Comparison of ENCODE assay signal across 1 cellular context in the genomic region with DNA sequence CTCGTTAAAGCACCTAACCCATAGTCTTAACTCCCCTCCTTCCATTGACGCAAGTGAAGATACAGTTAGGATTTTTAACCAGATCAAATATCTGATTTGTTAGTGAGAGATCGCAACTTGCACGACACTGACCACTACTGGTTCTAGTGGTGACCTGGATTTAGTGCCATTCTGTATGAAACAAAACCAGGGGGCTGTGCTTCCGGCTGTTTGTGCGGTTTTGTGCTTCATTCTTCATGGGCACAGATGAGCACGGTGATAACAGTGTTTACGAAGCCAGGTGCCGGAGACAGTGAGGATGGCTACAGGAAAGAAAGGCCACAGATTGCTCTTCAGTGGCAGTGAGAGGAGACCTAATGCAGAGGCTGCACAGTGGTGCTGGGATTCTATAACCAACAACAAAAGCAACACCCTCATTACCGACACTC.
A peak's percentile ranks its signal among the peaks of the same experiment; 100 is the strongest.
TF ChIP-seq lines count a peak whose summit lies in the region.

No MANE protein-coding gene starts in this region.

TF ChIP-seq in HepG2, 621 proteins besides CTCF, POLR2A, EP300 and RAD21 (continued from another document and continues in another):
- TF ChIP-seq, protein P1, sequence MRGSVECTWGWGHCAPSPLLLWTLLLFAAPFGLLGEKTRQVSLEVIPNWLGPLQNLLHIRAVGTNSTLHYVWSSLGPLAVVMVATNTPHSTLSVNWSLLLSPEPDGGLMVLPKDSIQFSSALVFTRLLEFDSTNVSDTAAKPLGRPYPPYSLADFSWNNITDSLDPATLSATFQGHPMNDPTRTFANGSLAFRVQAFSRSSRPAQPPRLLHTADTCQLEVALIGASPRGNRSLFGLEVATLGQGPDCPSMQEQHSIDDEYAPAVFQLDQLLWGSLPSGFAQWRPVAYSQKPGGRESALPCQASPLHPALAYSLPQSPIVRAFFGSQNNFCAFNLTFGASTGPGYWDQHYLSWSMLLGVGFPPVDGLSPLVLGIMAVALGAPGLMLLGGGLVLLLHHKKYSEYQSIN (CRISPR knock-in tag; IDR thresholded peaks at IDR 0.05; ENCODE audit: borderline replicate concordance) = no peak
- TF ChIP-seq ZNF670 (CRISPR knock-in tag; IDR thresholded peaks at IDR 0.05; ENCODE audit: borderline replicate concordance) = 0 out of 2 replicates have a peak, but pooled peaks have one; percentile 43
- 0 out of 2 replicates have a peak, but pooled peaks have one; percentile 34 for TF ChIP-seq PRDM15 (CRISPR knock-in tag; IDR thresholded peaks at IDR 0.05)
- 0 out of 2 replicates have a peak, but pooled peaks have one; percentile 13 for TF ChIP-seq ZNF547 (CRISPR knock-in tag; IDR thresholded peaks at IDR 0.05)
- TF ChIP-seq ELF1 (CRISPR knock-in tag; IDR thresholded peaks at IDR 0.05) = peak; percentile 70
- peak; percentile 63 for TF ChIP-seq THAP11 (CRISPR knock-in tag; IDR thresholded peaks at IDR 0.05)
- no peak for TF ChIP-seq HNF4G (IDR thresholded peaks at IDR 0.05; ENCODE audit: borderline replicate concordance, low read depth, low read length)
- peak; percentile 67; the same call in 1 of the 2 replicates for TF ChIP-seq HNF4G (CRISPR knock-in tag; IDR thresholded peaks at IDR 0.05; ENCODE audit: borderline replicate concordance, low read depth)
- 0 out of 2 replicates have a peak, but pooled peaks have one; percentile 22 for TF ChIP-seq ZNF780A (CRISPR knock-in tag; IDR thresholded peaks at IDR 0.05)
- peak; percentile 61; the same call in 1 of the 2 replicates for TF ChIP-seq ZFP90 (CRISPR knock-in tag; IDR thresholded peaks at IDR 0.05; ENCODE audit: borderline replicate concordance)
- no peak for TF ChIP-seq ADNP (CRISPR knock-in tag; IDR thresholded peaks at IDR 0.05)
- no peak for TF ChIP-seq NFE2 (CRISPR knock-in tag; IDR thresholded peaks at IDR 0.05)
- TF ChIP-seq STAG1 (CRISPR knock-in tag; IDR thresholded peaks at IDR 0.05) = peak; percentile 78
- no peak for TF ChIP-seq FOXM1 (CRISPR knock-in tag; IDR thresholded peaks at IDR 0.05)
- TF ChIP-seq ZNF746 (CRISPR knock-in tag; IDR thresholded peaks at IDR 0.05) = no peak
- peak; percentile 17; the same call in 1 of the 2 replicates for TF ChIP-seq KMT2A (CRISPR knock-in tag; IDR thresholded peaks at IDR 0.05)
- peak; percentile 88 for TF ChIP-seq SAP130 (CRISPR knock-in tag; IDR thresholded peaks at IDR 0.05; ENCODE audit: low read depth)
- TF ChIP-seq ARID5B (CRISPR knock-in tag; IDR thresholded peaks at IDR 0.05) = peak; percentile 89
- no peak for TF ChIP-seq NONO (IDR thresholded peaks at IDR 0.05)
- TF ChIP-seq NONO (CRISPR knock-in tag; conservative IDR thresholded peaks at IDR 0.05) = peak; percentile 52; the same call in 1 of the 2 replicates
- TF ChIP-seq MIER2 (CRISPR knock-in tag; IDR thresholded peaks at IDR 0.05) = 0 out of 2 replicates have a peak, but pooled peaks have one; percentile 24
- peak; percentile 74; the same call in 1 of the 2 replicates for TF ChIP-seq ZNF644 (CRISPR knock-in tag; IDR thresholded peaks at IDR 0.05; ENCODE audit: low read depth)
- TF ChIP-seq SOX5 (CRISPR knock-in tag; IDR thresholded peaks at IDR 0.05; ENCODE audit: borderline replicate concordance) = peak; percentile 86
- TF ChIP-seq CREB1 (IDR thresholded peaks at IDR 0.05) = no peak
- TF ChIP-seq CREB1 (CRISPR knock-in tag; IDR thresholded peaks at IDR 0.05) = no peak
- TF ChIP-seq STAT6 (CRISPR knock-in tag; IDR thresholded peaks at IDR 0.05; ENCODE audit: borderline replicate concordance) = peak; percentile 48; the same call in 1 of the 2 replicates
- TF ChIP-seq BCL6 (CRISPR knock-in tag; IDR thresholded peaks at IDR 0.05) = peak; percentile 58
- TF ChIP-seq ZNF225 (CRISPR knock-in tag; IDR thresholded peaks at IDR 0.05) = no peak
- TF ChIP-seq THAP7 (CRISPR knock-in tag; IDR thresholded peaks at IDR 0.05) = 0 out of 2 replicates have a peak, but pooled peaks have one; percentile 42
- TF ChIP-seq IKZF4 (CRISPR knock-in tag; IDR thresholded peaks at IDR 0.05; ENCODE audit: borderline replicate concordance, low read depth, not compliant biosample characterization) = no peak
- TF ChIP-seq ATF5 (CRISPR knock-in tag; IDR thresholded peaks at IDR 0.05; ENCODE audit: low read depth) = no peak
- TF ChIP-seq, protein P2, sequence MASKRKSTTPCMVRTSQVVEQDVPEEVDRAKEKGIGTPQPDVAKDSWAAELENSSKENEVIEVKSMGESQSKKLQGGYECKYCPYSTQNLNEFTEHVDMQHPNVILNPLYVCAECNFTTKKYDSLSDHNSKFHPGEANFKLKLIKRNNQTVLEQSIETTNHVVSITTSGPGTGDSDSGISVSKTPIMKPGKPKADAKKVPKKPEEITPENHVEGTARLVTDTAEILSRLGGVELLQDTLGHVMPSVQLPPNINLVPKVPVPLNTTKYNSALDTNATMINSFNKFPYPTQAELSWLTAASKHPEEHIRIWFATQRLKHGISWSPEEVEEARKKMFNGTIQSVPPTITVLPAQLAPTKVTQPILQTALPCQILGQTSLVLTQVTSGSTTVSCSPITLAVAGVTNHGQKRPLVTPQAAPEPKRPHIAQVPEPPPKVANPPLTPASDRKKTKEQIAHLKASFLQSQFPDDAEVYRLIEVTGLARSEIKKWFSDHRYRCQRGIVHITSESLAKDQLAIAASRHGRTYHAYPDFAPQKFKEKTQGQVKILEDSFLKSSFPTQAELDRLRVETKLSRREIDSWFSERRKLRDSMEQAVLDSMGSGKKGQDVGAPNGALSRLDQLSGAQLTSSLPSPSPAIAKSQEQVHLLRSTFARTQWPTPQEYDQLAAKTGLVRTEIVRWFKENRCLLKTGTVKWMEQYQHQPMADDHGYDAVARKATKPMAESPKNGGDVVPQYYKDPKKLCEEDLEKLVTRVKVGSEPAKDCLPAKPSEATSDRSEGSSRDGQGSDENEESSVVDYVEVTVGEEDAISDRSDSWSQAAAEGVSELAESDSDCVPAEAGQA (IDR thresholded peaks at IDR 0.05; ENCODE audit: low read depth) = peak; percentile 24; the same call in 1 of the 2 replicates
- TF ChIP-seq, protein P2 (CRISPR knock-in tag; IDR thresholded peaks at IDR 0.05; ENCODE audit: borderline replicate concordance) = no peak
- peak; percentile 80; the same call in 1 of the 2 replicates for TF ChIP-seq FOXJ3 (CRISPR knock-in tag; IDR thresholded peaks at IDR 0.05; ENCODE audit: borderline replicate concordance)
- peak; percentile 57; the same call in 1 of the 2 replicates for TF ChIP-seq KLF11 (CRISPR knock-in tag; IDR thresholded peaks at IDR 0.05)
- peak; percentile 7; the same call in 1 of the 2 replicates for TF ChIP-seq SIX4 (CRISPR knock-in tag; IDR thresholded peaks at IDR 0.05)
- TF ChIP-seq DNMT3B (CRISPR knock-in tag; conservative IDR thresholded peaks at IDR 0.05) = no peak
